ENCODE assay signal across 2 cellular contexts in the genomic region with DNA sequence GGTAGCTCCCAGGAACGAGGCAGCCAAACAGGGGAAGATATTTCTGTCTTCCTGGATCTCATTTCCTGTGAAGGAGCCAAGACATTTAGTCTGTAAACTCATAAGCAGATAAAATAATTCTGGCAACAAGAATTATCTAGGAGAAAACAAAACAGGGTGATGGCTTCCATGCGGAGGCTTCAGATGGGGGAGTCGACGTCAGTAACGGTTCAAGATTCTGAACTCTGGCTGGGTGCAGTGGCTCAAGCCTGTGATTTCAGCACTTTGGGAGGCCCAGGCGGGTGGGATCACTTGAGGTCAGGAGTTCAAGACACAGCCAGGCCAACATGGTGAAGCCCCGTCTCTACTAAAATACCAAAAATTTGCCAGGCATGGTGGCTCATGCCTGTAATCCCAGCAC.
TF ChIP-seq lines count a peak whose summit lies in the region.

No MANE protein-coding gene starts in this region.

TF ChIP-seq in liver, 16 proteins besides CTCF, POLR2A, EP300 and RAD21:
- TF ChIP-seq, protein P1, sequence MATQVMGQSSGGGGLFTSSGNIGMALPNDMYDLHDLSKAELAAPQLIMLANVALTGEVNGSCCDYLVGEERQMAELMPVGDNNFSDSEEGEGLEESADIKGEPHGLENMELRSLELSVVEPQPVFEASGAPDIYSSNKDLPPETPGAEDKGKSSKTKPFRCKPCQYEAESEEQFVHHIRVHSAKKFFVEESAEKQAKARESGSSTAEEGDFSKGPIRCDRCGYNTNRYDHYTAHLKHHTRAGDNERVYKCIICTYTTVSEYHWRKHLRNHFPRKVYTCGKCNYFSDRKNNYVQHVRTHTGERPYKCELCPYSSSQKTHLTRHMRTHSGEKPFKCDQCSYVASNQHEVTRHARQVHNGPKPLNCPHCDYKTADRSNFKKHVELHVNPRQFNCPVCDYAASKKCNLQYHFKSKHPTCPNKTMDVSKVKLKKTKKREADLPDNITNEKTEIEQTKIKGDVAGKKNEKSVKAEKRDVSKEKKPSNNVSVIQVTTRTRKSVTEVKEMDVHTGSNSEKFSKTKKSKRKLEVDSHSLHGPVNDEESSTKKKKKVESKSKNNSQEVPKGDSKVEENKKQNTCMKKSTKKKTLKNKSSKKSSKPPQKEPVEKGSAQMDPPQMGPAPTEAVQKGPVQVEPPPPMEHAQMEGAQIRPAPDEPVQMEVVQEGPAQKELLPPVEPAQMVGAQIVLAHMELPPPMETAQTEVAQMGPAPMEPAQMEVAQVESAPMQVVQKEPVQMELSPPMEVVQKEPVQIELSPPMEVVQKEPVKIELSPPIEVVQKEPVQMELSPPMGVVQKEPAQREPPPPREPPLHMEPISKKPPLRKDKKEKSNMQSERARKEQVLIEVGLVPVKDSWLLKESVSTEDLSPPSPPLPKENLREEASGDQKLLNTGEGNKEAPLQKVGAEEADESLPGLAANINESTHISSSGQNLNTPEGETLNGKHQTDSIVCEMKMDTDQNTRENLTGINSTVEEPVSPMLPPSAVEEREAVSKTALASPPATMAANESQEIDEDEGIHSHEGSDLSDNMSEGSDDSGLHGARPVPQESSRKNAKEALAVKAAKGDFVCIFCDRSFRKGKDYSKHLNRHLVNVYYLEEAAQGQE (IDR thresholded peaks at IDR 0.05), result no peak
- TF ChIP-seq HNF4A (conservative IDR thresholded peaks at IDR 0.05), result no peak
- peak in 1 of 2 donors; percentile 26 for TF ChIP-seq RXRA (IDR thresholded peaks at IDR 0.05)
- TF ChIP-seq JUND (IDR thresholded peaks at IDR 0.05), result no peak
- TF ChIP-seq, protein P2, sequence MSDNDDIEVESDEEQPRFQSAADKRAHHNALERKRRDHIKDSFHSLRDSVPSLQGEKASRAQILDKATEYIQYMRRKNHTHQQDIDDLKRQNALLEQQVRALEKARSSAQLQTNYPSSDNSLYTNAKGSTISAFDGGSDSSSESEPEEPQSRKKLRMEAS (IDR thresholded peaks at IDR 0.05), result no peak
- no peak for TF ChIP-seq FOXA2 (IDR thresholded peaks at IDR 0.05)
- TF ChIP-seq SP1 (IDR thresholded peaks at IDR 0.05), result no peak
- TF ChIP-seq HNF4G (IDR thresholded peaks at IDR 0.05), result no peak
- TF ChIP-seq, protein P3, sequence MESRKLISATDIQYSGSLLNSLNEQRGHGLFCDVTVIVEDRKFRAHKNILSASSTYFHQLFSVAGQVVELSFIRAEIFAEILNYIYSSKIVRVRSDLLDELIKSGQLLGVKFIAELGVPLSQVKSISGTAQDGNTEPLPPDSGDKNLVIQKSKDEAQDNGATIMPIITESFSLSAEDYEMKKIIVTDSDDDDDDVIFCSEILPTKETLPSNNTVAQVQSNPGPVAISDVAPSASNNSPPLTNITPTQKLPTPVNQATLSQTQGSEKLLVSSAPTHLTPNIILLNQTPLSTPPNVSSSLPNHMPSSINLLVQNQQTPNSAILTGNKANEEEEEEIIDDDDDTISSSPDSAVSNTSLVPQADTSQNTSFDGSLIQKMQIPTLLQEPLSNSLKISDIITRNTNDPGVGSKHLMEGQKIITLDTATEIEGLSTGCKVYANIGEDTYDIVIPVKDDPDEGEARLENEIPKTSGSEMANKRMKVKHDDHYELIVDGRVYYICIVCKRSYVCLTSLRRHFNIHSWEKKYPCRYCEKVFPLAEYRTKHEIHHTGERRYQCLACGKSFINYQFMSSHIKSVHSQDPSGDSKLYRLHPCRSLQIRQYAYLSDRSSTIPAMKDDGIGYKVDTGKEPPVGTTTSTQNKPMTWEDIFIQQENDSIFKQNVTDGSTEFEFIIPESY (IDR thresholded peaks at IDR 0.05), result no peak
- TF ChIP-seq EGR1 (IDR thresholded peaks at IDR 0.05; ENCODE audit: low read depth in 2 of 2), result no peak
- TF ChIP-seq YY1 (IDR thresholded peaks at IDR 0.05), result no peak
- no peak for TF ChIP-seq FOXA1 (IDR thresholded peaks at IDR 0.05)
- TF ChIP-seq GABPA (IDR thresholded peaks at IDR 0.05 in 1 of 2, conservative IDR thresholded peaks at IDR 0.05 in 1 of 2), result no peak
- TF ChIP-seq, protein P4, sequence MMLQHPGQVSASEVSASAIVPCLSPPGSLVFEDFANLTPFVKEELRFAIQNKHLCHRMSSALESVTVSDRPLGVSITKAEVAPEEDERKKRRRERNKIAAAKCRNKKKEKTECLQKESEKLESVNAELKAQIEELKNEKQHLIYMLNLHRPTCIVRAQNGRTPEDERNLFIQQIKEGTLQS (IDR thresholded peaks at IDR 0.05), result no peak
- no peak for TF ChIP-seq TAF1 (conservative IDR thresholded peaks at IDR 0.05)
- peak; percentile 83 for TF ChIP-seq NR2F2 (IDR thresholded peaks at IDR 0.05)

TF ChIP-seq in HepG2, 621 proteins besides CTCF, POLR2A, EP300 and RAD21:
- TF ChIP-seq, protein P5, sequence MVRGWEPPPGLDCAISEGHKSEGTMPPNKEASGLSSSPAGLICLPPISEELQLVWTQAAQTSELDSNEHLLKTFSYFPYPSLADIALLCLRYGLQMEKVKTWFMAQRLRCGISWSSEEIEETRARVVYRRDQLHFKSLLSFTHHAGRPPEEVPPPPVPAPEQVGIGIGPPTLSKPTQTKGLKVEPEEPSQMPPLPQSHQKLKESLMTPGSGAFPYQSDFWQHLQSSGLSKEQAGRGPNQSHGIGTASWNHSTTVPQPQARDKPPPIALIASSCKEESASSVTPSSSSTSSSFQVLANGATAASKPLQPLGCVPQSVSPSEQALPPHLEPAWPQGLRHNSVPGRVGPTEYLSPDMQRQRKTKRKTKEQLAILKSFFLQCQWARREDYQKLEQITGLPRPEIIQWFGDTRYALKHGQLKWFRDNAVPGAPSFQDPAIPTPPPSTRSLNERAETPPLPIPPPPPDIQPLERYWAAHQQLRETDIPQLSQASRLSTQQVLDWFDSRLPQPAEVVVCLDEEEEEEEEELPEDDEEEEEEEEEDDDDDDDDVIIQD (CRISPR knock-in tag; IDR thresholded peaks at IDR 0.05; ENCODE audit: low read depth), result no peak
- no peak for TF ChIP-seq SP2 (CRISPR knock-in tag; IDR thresholded peaks at IDR 0.05)
- TF ChIP-seq ZNF160 (CRISPR knock-in tag; IDR thresholded peaks at IDR 0.05), result no peak
- TF ChIP-seq, protein P6, sequence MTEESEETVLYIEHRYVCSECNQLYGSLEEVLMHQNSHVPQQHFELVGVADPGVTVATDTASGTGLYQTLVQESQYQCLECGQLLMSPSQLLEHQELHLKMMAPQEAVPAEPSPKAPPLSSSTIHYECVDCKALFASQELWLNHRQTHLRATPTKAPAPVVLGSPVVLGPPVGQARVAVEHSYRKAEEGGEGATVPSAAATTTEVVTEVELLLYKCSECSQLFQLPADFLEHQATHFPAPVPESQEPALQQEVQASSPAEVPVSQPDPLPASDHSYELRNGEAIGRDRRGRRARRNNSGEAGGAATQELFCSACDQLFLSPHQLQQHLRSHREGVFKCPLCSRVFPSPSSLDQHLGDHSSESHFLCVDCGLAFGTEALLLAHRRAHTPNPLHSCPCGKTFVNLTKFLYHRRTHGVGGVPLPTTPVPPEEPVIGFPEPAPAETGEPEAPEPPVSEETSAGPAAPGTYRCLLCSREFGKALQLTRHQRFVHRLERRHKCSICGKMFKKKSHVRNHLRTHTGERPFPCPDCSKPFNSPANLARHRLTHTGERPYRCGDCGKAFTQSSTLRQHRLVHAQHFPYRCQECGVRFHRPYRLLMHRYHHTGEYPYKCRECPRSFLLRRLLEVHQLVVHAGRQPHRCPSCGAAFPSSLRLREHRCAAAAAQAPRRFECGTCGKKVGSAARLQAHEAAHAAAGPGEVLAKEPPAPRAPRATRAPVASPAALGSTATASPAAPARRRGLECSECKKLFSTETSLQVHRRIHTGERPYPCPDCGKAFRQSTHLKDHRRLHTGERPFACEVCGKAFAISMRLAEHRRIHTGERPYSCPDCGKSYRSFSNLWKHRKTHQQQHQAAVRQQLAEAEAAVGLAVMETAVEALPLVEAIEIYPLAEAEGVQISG (CRISPR knock-in tag; IDR thresholded peaks at IDR 0.05), result no peak
- no peak for TF ChIP-seq FIP1L1 (IDR thresholded peaks at IDR 0.05; ENCODE audit: borderline replicate concordance, insufficient read depth, low read depth, low read length)
- TF ChIP-seq SOX13 (IDR thresholded peaks at IDR 0.05), result no peak
- no peak for TF ChIP-seq SOX13 (CRISPR knock-in tag; conservative IDR thresholded peaks at IDR 0.05 in 1 of 2, IDR thresholded peaks at IDR 0.05 in 1 of 2)
- no peak for TF ChIP-seq NFYC (CRISPR knock-in tag; IDR thresholded peaks at IDR 0.05)
- TF ChIP-seq ZNF101 (CRISPR knock-in tag; IDR thresholded peaks at IDR 0.05; ENCODE audit: borderline replicate concordance, low read depth), result no peak
- TF ChIP-seq ZMYM2 (CRISPR knock-in tag; IDR thresholded peaks at IDR 0.05), result no peak
- TF ChIP-seq, protein P7, sequence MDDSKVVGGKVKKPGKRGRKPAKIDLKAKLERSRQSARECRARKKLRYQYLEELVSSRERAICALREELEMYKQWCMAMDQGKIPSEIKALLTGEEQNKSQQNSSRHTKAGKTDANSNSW (CRISPR knock-in tag; IDR thresholded peaks at IDR 0.05; ENCODE audit: borderline replicate concordance), result no peak
- TF ChIP-seq, protein P8, sequence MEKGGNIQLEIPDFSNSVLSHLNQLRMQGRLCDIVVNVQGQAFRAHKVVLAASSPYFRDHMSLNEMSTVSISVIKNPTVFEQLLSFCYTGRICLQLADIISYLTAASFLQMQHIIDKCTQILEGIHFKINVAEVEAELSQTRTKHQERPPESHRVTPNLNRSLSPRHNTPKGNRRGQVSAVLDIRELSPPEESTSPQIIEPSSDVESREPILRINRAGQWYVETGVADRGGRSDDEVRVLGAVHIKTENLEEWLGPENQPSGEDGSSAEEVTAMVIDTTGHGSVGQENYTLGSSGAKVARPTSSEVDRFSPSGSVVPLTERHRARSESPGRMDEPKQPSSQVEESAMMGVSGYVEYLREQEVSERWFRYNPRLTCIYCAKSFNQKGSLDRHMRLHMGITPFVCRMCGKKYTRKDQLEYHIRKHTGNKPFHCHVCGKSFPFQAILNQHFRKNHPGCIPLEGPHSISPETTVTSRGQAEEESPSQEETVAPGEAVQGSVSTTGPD (CRISPR knock-in tag; IDR thresholded peaks at IDR 0.05), result no peak
- no peak for TF ChIP-seq KDM5A (IDR thresholded peaks at IDR 0.05; ENCODE audit: borderline replicate concordance, low read length)
